ENCODE assay signal across 1 cellular context in genomic region chr14:73472182-73473114, GRCh38.
A peak's percentile ranks its signal among the peaks of the same experiment; 100 is the strongest.
TF ChIP-seq lines count a peak whose summit lies in the region.

No MANE protein-coding gene starts in this region.

TF ChIP-seq in GM12878, 131 proteins besides CTCF, POLR2A, EP300 and RAD21 (continued from another document and continues in another):
- TF ChIP-seq MXI1 (IDR thresholded peaks at IDR 0.05; ENCODE audit: low read depth, low read length) (peak; percentile 53; the same call in 1 of the 2 replicates), HDGF (IDR thresholded peaks at IDR 0.05) (peak; percentile 58; the same call in 1 of the 2 replicates), ZNF274 (IDR thresholded peaks at IDR 0.05; ENCODE audit: insufficient read depth, insufficient read length) (no peak), YBX1 (IDR thresholded peaks at IDR 0.05) (no peak), NBN (IDR thresholded peaks at IDR 0.05) (peak; percentile 61), YY1 (IDR thresholded peaks at IDR 0.05; ENCODE audit: low read depth, low read length) (peak; percentile 34; the same call in 1 of the 2 replicates), MYB (IDR thresholded peaks at IDR 0.05; ENCODE audit: borderline replicate concordance, low read depth, low read length) (no peak), ZNF384 (IDR thresholded peaks at IDR 0.05; ENCODE audit: borderline replicate concordance, low read depth, low read length) (peak; percentile 34; the same call in 1 of the 2 replicates), PML (IDR thresholded peaks at IDR 0.05; ENCODE audit: low read length) (no peak), RELA (IDR thresholded peaks at IDR 0.05; ENCODE audit: borderline replicate concordance, partially characterized antibody) (no peak), SIX5 (IDR thresholded peaks at IDR 0.05; ENCODE audit: low read depth, low read length, severe bottlenecking) (no peak), GABPA (IDR thresholded peaks at IDR 0.05; ENCODE audit: low read depth) (no peak), IKZF2 (IDR thresholded peaks at IDR 0.05) (peak; percentile 49 to 50; a peak in 2 of 4 replicates), ASH2L (IDR thresholded peaks at IDR 0.05; ENCODE audit: borderline replicate concordance, low read depth) (no peak), ATF7 (IDR thresholded peaks at IDR 0.05; ENCODE audit: low read depth) (peak; percentile 78), CREM (IDR thresholded peaks at IDR 0.05; ENCODE audit: low read depth) (no peak), NR2C1 (IDR thresholded peaks at IDR 0.05) (no peak), SP1 (IDR thresholded peaks at IDR 0.05; ENCODE audit: low read depth, low read length) (no peak), ZSCAN29 (IDR thresholded peaks at IDR 0.05) (no peak), MTA2 (IDR thresholded peaks at IDR 0.05; ENCODE audit: low read depth) (peak; percentile 75; the same call in 1 of the 2 replicates), STAT3 (IDR thresholded peaks at IDR 0.05; ENCODE audit: low read depth, low read length) (no peak), CEBPZ (IDR thresholded peaks at IDR 0.05; ENCODE audit: low read depth, low read length) (no peak), STAT1 (conservative IDR thresholded peaks at IDR 0.05) (0 out of 2 replicates have a peak, but pooled peaks have one; percentile 5), SMC3 (IDR thresholded peaks at IDR 0.05; ENCODE audit: borderline replicate concordance, low read length) (peak; percentile 89), CBX3 (IDR thresholded peaks at IDR 0.05; ENCODE audit: borderline replicate concordance, low read depth) (no peak), IRF4 (IDR thresholded peaks at IDR 0.05; ENCODE audit: low read depth, low read length) (no peak), ZNF592 (IDR thresholded peaks at IDR 0.05) (peak; percentile 67; the same call in 1 of the 2 replicates), CEBPB (IDR thresholded peaks at IDR 0.05; ENCODE audit: borderline replicate concordance in 1 of 2, low read depth in 2 of 2, low read length in 2 of 2) (no peak), RBBP5 (conservative IDR thresholded peaks at IDR 0.05) (no peak), E4F1 (IDR thresholded peaks at IDR 0.05; ENCODE audit: borderline replicate concordance, partially characterized antibody) (no peak), RFX5 (IDR thresholded peaks at IDR 0.05; ENCODE audit: low read depth, low read length) (no peak), CHD4 (IDR thresholded peaks at IDR 0.05) (no peak), HDAC2 (IDR thresholded peaks at IDR 0.05) (no peak), RB1 (IDR thresholded peaks at IDR 0.05; ENCODE audit: borderline replicate concordance) (no peak), SMAD1 (IDR thresholded peaks at IDR 0.05; ENCODE audit: low read depth, partially characterized antibody) (peak; percentile 70), NKRF (conservative IDR thresholded peaks at IDR 0.05) (no peak), ETV6 (conservative IDR thresholded peaks at IDR 0.05 in 1 of 2, IDR thresholded peaks at IDR 0.05 in 1 of 2; ENCODE audit: borderline replicate concordance in 1 of 2, low read depth in 1 of 2) (no peak), JUNB (IDR thresholded peaks at IDR 0.05) (no peak)
- TF ChIP-seq, protein P1, sequence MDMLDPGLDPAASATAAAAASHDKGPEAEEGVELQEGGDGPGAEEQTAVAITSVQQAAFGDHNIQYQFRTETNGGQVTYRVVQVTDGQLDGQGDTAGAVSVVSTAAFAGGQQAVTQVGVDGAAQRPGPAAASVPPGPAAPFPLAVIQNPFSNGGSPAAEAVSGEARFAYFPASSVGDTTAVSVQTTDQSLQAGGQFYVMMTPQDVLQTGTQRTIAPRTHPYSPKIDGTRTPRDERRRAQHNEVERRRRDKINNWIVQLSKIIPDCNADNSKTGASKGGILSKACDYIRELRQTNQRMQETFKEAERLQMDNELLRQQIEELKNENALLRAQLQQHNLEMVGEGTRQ (IDR thresholded peaks at IDR 0.05; ENCODE audit: borderline replicate concordance, low read depth, low read length) = no peak
- TF ChIP-seq, protein P2, sequence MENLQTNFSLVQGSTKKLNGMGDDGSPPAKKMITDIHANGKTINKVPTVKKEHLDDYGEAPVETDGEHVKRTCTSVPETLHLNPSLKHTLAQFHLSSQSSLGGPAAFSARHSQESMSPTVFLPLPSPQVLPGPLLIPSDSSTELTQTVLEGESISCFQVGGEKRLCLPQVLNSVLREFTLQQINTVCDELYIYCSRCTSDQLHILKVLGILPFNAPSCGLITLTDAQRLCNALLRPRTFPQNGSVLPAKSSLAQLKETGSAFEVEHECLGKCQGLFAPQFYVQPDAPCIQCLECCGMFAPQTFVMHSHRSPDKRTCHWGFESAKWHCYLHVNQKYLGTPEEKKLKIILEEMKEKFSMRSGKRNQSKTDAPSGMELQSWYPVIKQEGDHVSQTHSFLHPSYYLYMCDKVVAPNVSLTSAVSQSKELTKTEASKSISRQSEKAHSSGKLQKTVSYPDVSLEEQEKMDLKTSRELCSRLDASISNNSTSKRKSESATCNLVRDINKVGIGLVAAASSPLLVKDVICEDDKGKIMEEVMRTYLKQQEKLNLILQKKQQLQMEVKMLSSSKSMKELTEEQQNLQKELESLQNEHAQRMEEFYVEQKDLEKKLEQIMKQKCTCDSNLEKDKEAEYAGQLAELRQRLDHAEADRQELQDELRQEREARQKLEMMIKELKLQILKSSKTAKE (IDR thresholded peaks at IDR 0.05; ENCODE audit: low read depth, poor library complexity, severe bottlenecking) = peak; percentile 77
- TF ChIP-seq, protein P3, sequence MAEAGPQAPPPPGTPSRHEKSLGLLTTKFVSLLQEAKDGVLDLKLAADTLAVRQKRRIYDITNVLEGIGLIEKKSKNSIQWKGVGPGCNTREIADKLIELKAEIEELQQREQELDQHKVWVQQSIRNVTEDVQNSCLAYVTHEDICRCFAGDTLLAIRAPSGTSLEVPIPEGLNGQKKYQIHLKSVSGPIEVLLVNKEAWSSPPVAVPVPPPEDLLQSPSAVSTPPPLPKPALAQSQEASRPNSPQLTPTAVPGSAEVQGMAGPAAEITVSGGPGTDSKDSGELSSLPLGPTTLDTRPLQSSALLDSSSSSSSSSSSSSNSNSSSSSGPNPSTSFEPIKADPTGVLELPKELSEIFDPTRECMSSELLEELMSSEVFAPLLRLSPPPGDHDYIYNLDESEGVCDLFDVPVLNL (IDR thresholded peaks at IDR 0.05; ENCODE audit: low read depth, low read length) = no peak
- TF ChIP-seq, protein P4, sequence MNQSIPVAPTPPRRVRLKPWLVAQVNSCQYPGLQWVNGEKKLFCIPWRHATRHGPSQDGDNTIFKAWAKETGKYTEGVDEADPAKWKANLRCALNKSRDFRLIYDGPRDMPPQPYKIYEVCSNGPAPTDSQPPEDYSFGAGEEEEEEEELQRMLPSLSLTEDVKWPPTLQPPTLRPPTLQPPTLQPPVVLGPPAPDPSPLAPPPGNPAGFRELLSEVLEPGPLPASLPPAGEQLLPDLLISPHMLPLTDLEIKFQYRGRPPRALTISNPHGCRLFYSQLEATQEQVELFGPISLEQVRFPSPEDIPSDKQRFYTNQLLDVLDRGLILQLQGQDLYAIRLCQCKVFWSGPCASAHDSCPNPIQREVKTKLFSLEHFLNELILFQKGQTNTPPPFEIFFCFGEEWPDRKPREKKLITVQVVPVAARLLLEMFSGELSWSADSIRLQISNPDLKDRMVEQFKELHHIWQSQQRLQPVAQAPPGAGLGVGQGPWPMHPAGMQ (IDR thresholded peaks at IDR 0.05; ENCODE audit: borderline replicate concordance) = no peak
